ENCODE assay signal across 9 cellular contexts in the genomic region with DNA sequence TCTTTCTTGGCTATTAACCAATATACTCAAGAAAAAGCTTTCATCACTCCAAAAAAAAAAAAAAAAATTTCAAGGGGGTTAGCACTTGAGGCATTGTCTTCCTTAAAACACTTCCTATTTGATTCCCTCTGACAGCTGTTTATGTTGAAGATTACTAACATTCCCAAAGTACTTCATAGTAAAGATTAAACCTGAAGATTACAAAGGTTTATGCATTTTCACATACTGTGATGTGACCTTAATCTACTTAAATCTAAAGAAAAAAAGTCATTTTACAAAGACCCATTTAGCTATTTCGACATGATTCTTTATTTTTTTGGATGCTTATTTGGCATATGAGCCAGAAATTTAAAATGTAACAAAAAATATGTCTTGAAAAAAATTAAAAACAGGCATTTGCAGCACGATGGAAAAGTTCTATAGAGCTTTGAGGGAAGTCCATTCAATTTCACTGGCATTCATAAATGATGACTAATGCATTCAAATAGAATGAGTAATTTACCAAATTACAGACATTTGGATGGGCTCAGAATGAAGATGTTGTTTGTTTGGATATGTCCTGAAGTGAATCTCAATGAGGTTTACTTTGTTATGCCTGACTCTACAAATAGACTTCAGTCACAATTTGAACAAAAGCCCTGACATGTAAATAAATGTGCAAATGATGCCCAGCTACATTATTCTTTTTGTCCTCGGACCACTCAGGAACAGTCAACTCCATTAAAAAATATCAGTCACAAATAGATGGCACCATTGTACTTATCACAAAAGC.
A peak's percentile ranks its signal among the peaks of the same experiment; 100 is the strongest.
DNase-seq lines count a peak whose midpoint lies in the region.
"Had no signal": no experiment of that assay in that cellular context is flagged by ENCODE, and none has a peak within 500 bp of the region (broad histone marks: within the 10 kb centered on the region; RNA-seq: fewer than 3 reads in every experiment).

No MANE protein-coding gene starts in this region.

- no peak overlapping the region for H3K27ac ChIP-seq in substantia nigra (ENCODE audit: low read depth, low read length, poor library complexity, severe bottlenecking)

- no peaks in the 10 kb centered on the region for H3K9me3 Mint-ChIP-seq in activated CD4-positive, alpha-beta T cell treated with anti-CD3 and anti-CD28 coated beads, Interleukin-2, amount 10 ng/mL, durations not matched to agents 24 days and 14 days

- H3K4me1 Mint-ChIP-seq in activated CD4-positive, alpha-beta T cell treated with anti-CD3 and anti-CD28 coated beads, Interleukin-2, amount 10 ng/mL, durations not matched to agents 24 days and 14 days: no peaks in the 10 kb centered on the region

- no peak overlapping the region for H3K27ac Mint-ChIP-seq in activated CD4-positive, alpha-beta T cell treated with anti-CD3 and anti-CD28 coated beads, Interleukin-2, amount 10 ng/mL, durations not matched to agents 24 days and 14 days

- H3K4me3 Mint-ChIP-seq in activated CD4-positive, alpha-beta T cell treated with anti-CD3 and anti-CD28 coated beads, Interleukin-2, amount 10 ng/mL, durations not matched to agents 24 days and 14 days: no peak overlapping the region

- H3K27me3 Mint-ChIP-seq in activated CD4-positive, alpha-beta T cell treated with anti-CD3 and anti-CD28 coated beads, Interleukin-2, amount 10 ng/mL, durations not matched to agents 24 days and 14 days: no peaks in the 10 kb centered on the region

- no peaks in the 10 kb centered on the region for H3K36me3 Mint-ChIP-seq in activated CD4-positive, alpha-beta T cell treated with anti-CD3 and anti-CD28 coated beads, Interleukin-2, amount 10 ng/mL, durations not matched to agents 24 days and 14 days (ENCODE audit: low read depth)

- intact Hi-C loops in activated CD4-positive, alpha-beta T cell treated with anti-CD3 and anti-CD28 coated beads, Interleukin-2, amount 10 ng/mL, durations not matched to agents 24 days and 14 days (cut with micrococcal nuclease): no loop called here

- DNase-seq in COR-L47 (lab: John Stamatoyannopoulos, UW) (peak; percentile 64), NCI-H1436 (lab: John Stamatoyannopoulos, UW) (peak; percentile 76), amniotic stem cell (lab: John Stamatoyannopoulos, UW) (peak; percentile 60), medulla oblongata (ENCODE audit: extremely low spot score) (peak; percentile 66), iPS-NIHi11 (ENCODE audit: low spot score) (no peak), substantia nigra (lab: John Stamatoyannopoulos, UW) (no peak)
- no peak for DNase-seq in activated CD4-positive, alpha-beta T cell treated with anti-CD3 and anti-CD28 coated beads, Interleukin-2, amount 10 ng/mL, durations not matched to agents 24 days and 14 days
- no peak for DNase-seq in NK-92 treated with Interleukin-12 subunit alpha and Interleukin-12 subunit beta, amount 100 ng/mL, for 24 hours (lab: John Stamatoyannopoulos, UW)
- DNase-seq: activated gamma-delta T cell treated with Interleukin-2 at 50 U/mL for 16 hours had no signal

Comparison
In these comparisons a context has a peak if more than half of its experiments do, and no peak if none do; other contexts are left out.
1. DNase-seq: peak in COR-L47 (single experiment), NCI-H1436 (single experiment), amniotic stem cell (single experiment) and medulla oblongata (single experiment); none in iPS-NIHi11 (single experiment), activated CD4-positive, alpha-beta T cell treated with anti-CD3 and anti-CD28 coated beads, Interleukin-2, amount 10 ng/mL, durations not matched to agents 24 days and 14 days (single experiment), NK-92 treated with Interleukin-12 subunit alpha and Interleukin-12 subunit beta, amount 100 ng/mL, for 24 hours (single experiment) and substantia nigra (0 of 49).